1 cellular context compared by ENCODE assay signal in the genomic region with DNA sequence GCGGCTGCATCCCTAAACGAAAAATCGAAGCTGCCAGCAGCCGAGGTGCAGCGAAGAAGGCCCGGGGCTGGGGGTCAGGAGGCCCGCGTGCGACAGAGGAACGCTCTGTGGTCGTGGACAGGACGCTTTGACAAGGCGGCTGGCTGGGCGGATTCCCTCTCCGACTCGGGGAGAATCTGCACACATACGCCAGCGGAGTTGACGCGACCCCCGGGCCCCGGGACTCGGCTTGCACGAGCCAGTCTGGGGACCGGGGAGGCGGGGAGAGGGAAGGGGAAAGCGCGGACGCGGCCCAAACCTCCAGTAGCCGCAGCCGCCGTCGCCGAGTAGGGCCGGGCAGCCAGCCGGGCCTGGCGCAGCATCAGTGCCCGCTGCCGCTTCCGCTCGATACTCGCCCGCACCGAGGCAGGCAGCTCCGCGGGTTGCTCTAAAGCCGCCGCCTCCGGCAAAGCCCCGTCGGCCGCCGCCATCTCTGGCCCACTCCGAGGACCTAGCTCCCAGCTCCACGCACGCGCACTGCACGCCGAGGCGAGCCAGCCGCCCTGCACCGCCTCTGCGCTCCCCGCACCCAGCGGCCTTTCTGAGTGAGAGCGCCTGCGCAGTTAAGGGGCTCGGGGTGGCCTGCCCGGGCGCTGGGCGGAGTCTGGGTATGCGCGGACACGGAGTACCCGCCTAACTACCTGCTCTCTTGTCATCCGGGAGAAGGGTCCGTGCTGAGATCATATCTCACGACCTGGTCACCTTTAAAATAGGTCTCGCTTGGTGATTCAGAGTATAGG.
TF ChIP-seq lines count a peak whose summit lies in the region.

TSS of gene XPA (minus strand) at position 518 of the 779 bp plus-strand sequence. CDS start at position 470, 48 bp downstream.

TF ChIP-seq in HEK293, 187 proteins besides CTCF, POLR2A, EP300 and RAD21 (continued from another document):
- TF ChIP-seq, protein P1, sequence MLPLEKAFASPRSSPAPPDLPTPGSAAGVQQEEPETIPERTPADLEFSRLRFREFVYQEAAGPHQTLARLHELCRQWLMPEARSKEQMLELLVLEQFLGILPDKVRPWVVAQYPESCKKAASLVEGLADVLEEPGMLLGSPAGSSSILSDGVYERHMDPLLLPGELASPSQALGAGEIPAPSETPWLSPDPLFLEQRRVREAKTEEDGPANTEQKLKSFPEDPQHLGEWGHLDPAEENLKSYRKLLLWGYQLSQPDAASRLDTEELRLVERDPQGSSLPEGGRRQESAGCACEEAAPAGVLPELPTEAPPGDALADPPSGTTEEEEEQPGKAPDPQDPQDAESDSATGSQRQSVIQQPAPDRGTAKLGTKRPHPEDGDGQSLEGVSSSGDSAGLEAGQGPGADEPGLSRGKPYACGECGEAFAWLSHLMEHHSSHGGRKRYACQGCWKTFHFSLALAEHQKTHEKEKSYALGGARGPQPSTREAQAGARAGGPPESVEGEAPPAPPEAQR (tag by site-specific recombination; IDR thresholded peaks at IDR 0.05) = no peak
- TF ChIP-seq ZNF530 (tag by site-specific recombination; IDR thresholded peaks at IDR 0.05; ENCODE audit: low read depth) (no peak), SETDB1 (IDR thresholded peaks at IDR 0.05; ENCODE audit: insufficient read length, low read length) (no peak), KLF9 (tag by site-specific recombination; IDR thresholded peaks at IDR 0.05; ENCODE audit: low read depth) (no peak), ZBTB17 (tag by site-specific recombination; IDR thresholded peaks at IDR 0.05) (peak; percentile 39), ZNF629 (tag by site-specific recombination; IDR thresholded peaks at IDR 0.05) (0 out of 2 replicates have a peak, but pooled peaks have one; percentile 21)
